In the genomic region with DNA sequence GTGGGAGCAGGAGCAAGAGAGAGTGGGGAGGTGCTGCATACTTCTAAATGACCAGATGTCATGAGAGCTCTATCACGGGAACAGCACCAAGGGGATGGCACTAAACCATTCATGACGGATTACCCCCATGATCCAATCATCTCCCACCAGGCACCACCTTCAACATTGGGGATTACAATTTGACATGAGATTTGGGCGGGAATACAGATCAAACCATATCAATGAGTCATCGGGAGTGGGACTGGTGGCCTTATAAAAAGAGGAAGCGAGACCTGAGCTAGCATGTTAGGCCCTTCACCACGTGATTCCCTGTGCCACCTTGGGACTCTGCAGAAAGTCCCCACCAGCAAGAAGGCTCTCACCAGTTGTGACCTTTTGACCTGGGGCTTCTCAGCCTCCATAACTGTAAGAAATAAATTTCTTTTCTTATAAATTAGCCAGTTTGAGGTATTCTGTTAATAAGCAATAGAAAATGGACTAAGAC, we compare ENCODE assay signal across 12 cellular contexts. TPM values are rescaled to one million over a fixed set of nuclear protein-coding genes. Genes with fewer than 3 reads are reported as not detected.
DNase-seq lines count a peak whose midpoint lies in the region; ATAC-seq and TF ChIP-seq lines count a peak whose summit lies in the region.
"Had no signal": no experiment of that assay in that cellular context is flagged by ENCODE, and none has a peak within 500 bp of the region (broad histone marks: within the 10 kb centered on the region; RNA-seq: fewer than 3 reads in every experiment).

No MANE protein-coding gene starts in this region.

- H3K4me3 ChIP-seq in SU-DHL-6 (ENCODE audit: insufficient read depth, low read length, poor library complexity, severe bottlenecking) = no peak overlapping the region
- H3K4me3 ChIP-seq in testis = no peak overlapping the region
- no peak overlapping the region for H3K4me3 ChIP-seq in mammary epithelial cell (replicated peaks in 1 of 3; ENCODE audit: insufficient read depth in 1 of 3, low read depth in 2 of 3, low read length in 3 of 3)

- DNase-seq in activated CD8-positive, alpha-beta memory T cell treated with anti-CD3 and anti-CD28 coated beads, Interleukin-2, amount 10 ng/mL, durations not matched to agents 7 days and 5 days = no peak
- no peak for DNase-seq in testis
- no peak for DNase-seq in mammary epithelial cell
- DNase-seq in stimulated activated CD4-positive, alpha-beta T cell treated with anti-CD3 and anti-CD28 coated beads, Interleukin-2, amount 100 ng/mL, for 24 hours = no peak
- DNase-seq: cortex of kidney, IMR-90 had no signal

- no peaks in the 10 kb centered on the region for H3K9me2 ChIP-seq in SU-DHL-6 (replicated peaks; ENCODE audit: insufficient read depth, low read length)

- no peak overlapping the region for H3K27ac Mint-ChIP-seq in activated CD8-positive, alpha-beta memory T cell treated with anti-CD3 and anti-CD28 coated beads, Interleukin-2, amount 10 ng/mL, durations not matched to agents 7 days and 5 days

- H3K4me1 Mint-ChIP-seq in activated CD8-positive, alpha-beta memory T cell treated with anti-CD3 and anti-CD28 coated beads, Interleukin-2, amount 10 ng/mL, durations not matched to agents 7 days and 5 days = no peaks in the 10 kb centered on the region

- H3K4me3 Mint-ChIP-seq in activated CD8-positive, alpha-beta memory T cell treated with anti-CD3 and anti-CD28 coated beads, Interleukin-2, amount 10 ng/mL, durations not matched to agents 7 days and 5 days = no peak overlapping the region

- H3K36me3 ChIP-seq in SU-DHL-6 (ENCODE audit: low read length) = no peaks in the 10 kb centered on the region
- no peaks in the 10 kb centered on the region for H3K36me3 ChIP-seq in testis (ENCODE audit: low read depth, missing control alignments)
- H3K36me3 ChIP-seq in mammary epithelial cell (ENCODE audit: insufficient read depth, low read length) = no peaks in the 10 kb centered on the region

- H3K79me2 ChIP-seq in SU-DHL-6 (ENCODE audit: insufficient read depth, low read length) (no peaks in the 10 kb centered on the region), mammary epithelial cell (ENCODE audit: insufficient read depth, low read length) (no peaks in the 10 kb centered on the region)

- H3K27ac ChIP-seq in SU-DHL-6 (ENCODE audit: low read depth, low read length) = peak overlapping the region; percentile 48
- no peak overlapping the region for H3K27ac ChIP-seq in testis
- H3K27ac ChIP-seq in mammary epithelial cell (ENCODE audit: insufficient read depth, low read depth, low read length) = no peak overlapping the region

- H2AFZ ChIP-seq in SU-DHL-6 (ENCODE audit: low read depth, low read length, severe bottlenecking) (peak overlapping the region; percentile 88), mammary epithelial cell (ENCODE audit: low read depth, low read length) (no peak overlapping the region)

- H3K9ac ChIP-seq in SU-DHL-6 (ENCODE audit: low read length) = no peak overlapping the region
- no peak overlapping the region for H3K9ac ChIP-seq in mammary epithelial cell (ENCODE audit: insufficient read depth, low read length)

- in situ Hi-C loops in mammary epithelial cell (cut with MboI; ENCODE audit: low sequenced_read_pairs in 2 of 2) = no loop called here

- CTCF ChIA-PET in activated CD8-positive, alpha-beta memory T cell treated with anti-CD3 and anti-CD28 coated beads, Interleukin-2, amount 10 ng/mL, durations not matched to agents 7 days and 5 days (lab: Charles Lee) = no interaction called here
- CTCF ChIA-PET in mammary epithelial cell (lab: Charles Lee; ENCODE audit: low non-redundant PET) = no interaction called here

- no TSS peak for BruUV-seq in mammary epithelial cell (replicated peaks; lab: Mats Ljungman, UMichigan)

- no peak for TF ChIP-seq CTCF in SU-DHL-6 (IDR thresholded peaks at IDR 0.05; ENCODE audit: insufficient read depth, low read length, poor library complexity, severe bottlenecking)
- TF ChIP-seq CTCF in testis (IDR thresholded peaks at IDR 0.05) = no peak
- TF ChIP-seq CTCF in mammary epithelial cell (conservative IDR thresholded peaks at IDR 0.05 in 1 of 2, IDR thresholded peaks at IDR 0.05 in 1 of 2; ENCODE audit: extremely low read depth in 1 of 2, insufficient read depth in 1 of 2, low read depth in 1 of 2, low read length in 2 of 2) = no peak

- 80 to 95% methylated on average over 6 of the region's 6 CpGs for WGBS in testis, 2 donors
- 64% methylated on average over 6 of the region's 6 CpGs for WGBS in mammary epithelial cell (ENCODE audit: low coverage, missing lambda C conversion rate)

- H3F3A ChIP-seq in SU-DHL-6 (ENCODE audit: insufficient read depth) = 0 out of 2 replicates have a peak, but pooled peaks cover 5% of the 10 kb centered on the region

- dilution Hi-C loops in mammary epithelial cell (cut with HindIII; ENCODE audit: low sequenced_read_pairs) = no loop called here

- no peaks in the 10 kb centered on the region for H3K36me3 Mint-ChIP-seq in activated CD8-positive, alpha-beta memory T cell treated with anti-CD3 and anti-CD28 coated beads, Interleukin-2, amount 10 ng/mL, durations not matched to agents 7 days and 5 days

- H3K9me3 ChIP-seq in SU-DHL-6 (ENCODE audit: insufficient read depth, low read length) (peaks cover 5% of the 10 kb centered on the region; the same call in 1 of the 2 replicates), testis (no peaks in the 10 kb centered on the region), mammary epithelial cell (replicated peaks; ENCODE audit: insufficient read depth, low read length) (no peaks in the 10 kb centered on the region)

- intact Hi-C loops in testis (cut with DNase I; ENCODE audit: low total_unique reads) = no loop called here
- intact Hi-C loops in mammary epithelial cell (cut with micrococcal nuclease) = no loop called here

- no peak for TF ChIP-seq POLR2A in testis (IDR thresholded peaks at IDR 0.05)

- no peaks in the 10 kb centered on the region for H3K9me3 Mint-ChIP-seq in activated CD8-positive, alpha-beta memory T cell treated with anti-CD3 and anti-CD28 coated beads, Interleukin-2, amount 10 ng/mL, durations not matched to agents 7 days and 5 days (ENCODE audit: low read depth)

- ATAC-seq in GM18508 (IDR thresholded peaks at IDR 0.05; ENCODE audit: insufficient read depth, unreplicated experiment) (peak; percentile 89), GM21447 (IDR thresholded peaks at IDR 0.05; ENCODE audit: unreplicated experiment) (peak; percentile 99), HG03175 (IDR thresholded peaks at IDR 0.05; ENCODE audit: unreplicated experiment) (peak; percentile 98)
- no peak for ATAC-seq in activated CD8-positive, alpha-beta memory T cell treated with anti-CD3 and anti-CD28 coated beads, Interleukin-2, amount 10 ng/mL, durations not matched to agents 7 days and 5 days

- H3K4me2 ChIP-seq in SU-DHL-6 (ENCODE audit: low read depth, low read length, poor library complexity, severe bottlenecking) = peak overlapping the region; percentile 37
- no peak overlapping the region for H3K4me2 ChIP-seq in mammary epithelial cell (ENCODE audit: insufficient read depth, low read depth, low read length)

- peaks cover 34% of the 10 kb centered on the region for H3K27me3 Mint-ChIP-seq in activated CD8-positive, alpha-beta memory T cell treated with anti-CD3 and anti-CD28 coated beads, Interleukin-2, amount 10 ng/mL, durations not matched to agents 7 days and 5 days

- H3K27me3 ChIP-seq in SU-DHL-6 (ENCODE audit: low read length) = no peaks in the 10 kb centered on the region
- no peaks in the 10 kb centered on the region for H3K27me3 ChIP-seq in testis
- H3K27me3 ChIP-seq in mammary epithelial cell (ENCODE audit: insufficient read depth, low read length) = peaks cover 6% of the 10 kb centered on the region

- no peaks in the 10 kb centered on the region for H3K4me1 ChIP-seq in testis
- H3K4me1 ChIP-seq in mammary epithelial cell (ENCODE audit: insufficient read depth, low read length) = no peaks in the 10 kb centered on the region

- H4K20me1 ChIP-seq in SU-DHL-6 (ENCODE audit: low read depth, low read length) = no peaks in the 10 kb centered on the region
- H4K20me1 ChIP-seq in mammary epithelial cell (ENCODE audit: insufficient read depth, low read length) = no peaks in the 10 kb centered on the region

RNA-seq across cellular contexts. Expression of a gene that starts 28.7 kb away (rescaled TPM):
- not detected for total RNA-seq in activated CD8-positive, alpha-beta memory T cell treated with anti-CD3 and anti-CD28 coated beads, Interleukin-2, amount 10 ng/mL, durations not matched to agents 7 days and 5 days
- 10 to 100 TPM; 19.9 to 39.1 TPM for total RNA-seq in testis
- 65.3 TPM for polyA plus RNA-seq in testis (ENCODE audit: insufficient read depth, low read depth, low replicate concordance)
- not detected for total RNA-seq in mammary epithelial cell
- polyA plus RNA-seq in mammary epithelial cell = not detected
- polyA minus RNA-seq in mammary epithelial cell = not detected
- total RNA-seq: IMR-90, osteoblast, RPMI7951 had no signal
- polyA plus RNA-seq: IMR-90 had no signal

RNA-seq across cellular contexts. Expression of a gene that starts 42.9 kb away (rescaled TPM):
- 10 to 100 TPM; 16.8 to 18.3 TPM for total RNA-seq in activated CD8-positive, alpha-beta memory T cell treated with anti-CD3 and anti-CD28 coated beads, Interleukin-2, amount 10 ng/mL, durations not matched to agents 7 days and 5 days
- total RNA-seq in testis (10 to 100 TPM; 26.1 to 27.8 TPM), mammary epithelial cell (10 to 100 TPM; 41.0 to 56.6 TPM)
- polyA plus RNA-seq in testis (ENCODE audit: insufficient read depth, low read depth, low replicate concordance) (16.9 TPM), mammary epithelial cell (24.2 TPM)
- 45.8 TPM for polyA minus RNA-seq in mammary epithelial cell

RNA-seq across cellular contexts. Expression of a gene that starts 55.0 kb away (rescaled TPM):
- total RNA-seq in activated CD8-positive, alpha-beta memory T cell treated with anti-CD3 and anti-CD28 coated beads, Interleukin-2, amount 10 ng/mL, durations not matched to agents 7 days and 5 days = under 1 TPM in 1 of 2 experiments, not detected in 1; 0.02 TPM
- total RNA-seq in testis (1 to 10 TPM; 4.3 to 5.5 TPM), mammary epithelial cell (under 1 TPM; 0.12 to 0.33 TPM)
- polyA plus RNA-seq in testis (ENCODE audit: insufficient read depth, low read depth, low replicate concordance) (10.7 TPM), mammary epithelial cell (0.02 TPM)
- polyA minus RNA-seq in mammary epithelial cell = not detected
- total RNA-seq: RPMI7951 had no signal

Comparison
In these comparisons a context has a peak if more than half of its experiments do, and no peak if none do; other contexts are left out.
1. RNA of a gene that starts 28.7 kb away (total RNA-seq): 19.9 to 39.1 TPM in testis; not detected in activated CD8-positive, alpha-beta memory T cell treated with anti-CD3 and anti-CD28 coated beads, Interleukin-2, amount 10 ng/mL, durations not matched to agents 7 days and 5 days and not detected in mammary epithelial cell; every median in the first group is over 10 times any median in the second.